In the genomic region with DNA sequence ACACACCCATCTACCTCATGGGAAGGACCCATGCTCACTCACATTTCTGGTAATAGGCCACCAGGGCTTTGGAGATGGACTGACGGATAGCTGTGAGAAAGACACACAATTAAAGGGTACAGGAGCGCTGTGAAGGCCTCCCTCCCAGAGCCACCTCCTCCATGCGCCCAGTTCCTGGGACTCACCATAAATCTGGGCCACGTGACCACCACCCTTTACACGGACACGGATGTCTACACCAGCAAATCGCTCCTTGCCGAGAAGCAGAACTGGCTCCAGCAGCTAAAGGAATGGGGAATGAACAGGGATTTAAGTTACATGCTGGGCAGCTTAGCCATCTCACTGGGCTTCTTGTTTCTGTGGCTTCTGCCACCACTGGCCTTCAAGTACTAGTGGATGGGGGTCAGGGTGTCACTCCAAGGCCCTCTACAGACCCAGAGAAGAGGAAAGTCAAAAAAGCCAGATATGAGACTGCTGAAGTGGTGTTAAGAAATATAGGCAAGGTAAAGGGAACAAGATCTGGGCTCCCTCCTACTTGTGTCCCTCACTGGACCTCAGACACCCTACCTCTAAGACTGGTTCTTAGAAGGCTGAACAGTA, we compare ENCODE assay signal across 10 cellular contexts. TPM values are rescaled to one million over a fixed set of nuclear protein-coding genes. Genes with fewer than 3 reads are reported as not detected.
DNase-seq lines count a peak whose midpoint lies in the region; ATAC-seq, FAIRE-seq and TF ChIP-seq lines count a peak whose summit lies in the region.
"Had no signal": no experiment of that assay in that cellular context is flagged by ENCODE, and none has a peak within 500 bp of the region (broad histone marks: within the 10 kb centered on the region; RNA-seq: fewer than 3 reads in every experiment).

No MANE protein-coding gene starts in this region.

- TF ChIP-seq RAD21 in GM12878 (IDR thresholded peaks at IDR 0.05; ENCODE audit: insufficient read depth, low read depth, low read length) = no peak

- H3K9me3 Mint-ChIP-seq in CD4-positive, alpha-beta memory T cell = peaks cover 0 to 5% (median 0%) of the 10 kb centered on the region in 8 donors
- H3K9me3 Mint-ChIP-seq in IgD-negative memory B cell = no peaks in the 10 kb centered on the region
- H3K9me3 Mint-ChIP-seq in natural killer cell = no peaks in the 10 kb centered on the region

- in situ Hi-C loops in GM12878 (cut with MboI) = no loop called here

- no peak for ATAC-seq in GM12878
- no peak for ATAC-seq in natural killer cell

- peak overlapping the region; percentile 81 for H3K4me2 ChIP-seq in GM12878 (ENCODE audit: control insufficient read depth, insufficient read depth)

- H3K4me3 ChIP-seq in CD4-positive, alpha-beta memory T cell (ENCODE audit: low read length in 2 of 2) = no peak overlapping the region
- H3K4me3 ChIP-seq in GM12878 = peak overlapping the region; percentile 97
- H3K4me3 ChIP-seq: cardiac muscle cell had no signal

- H3K36me3 ChIP-seq in CD4-positive, alpha-beta memory T cell (ENCODE audit: insufficient read depth, low read length) = peaks cover 24% of the 10 kb centered on the region
- peaks cover 10 to 15% of the 10 kb centered on the region in 2 experiments for H3K36me3 ChIP-seq in GM12878 (ENCODE audit: control insufficient read depth in 2 of 2, insufficient read depth in 2 of 2, low read length in 1 of 2)

- intact Hi-C loops in CD4-positive, alpha-beta memory T cell (cut with micrococcal nuclease) = no loop called here
- intact Hi-C loops in GM12878 (cut with micrococcal nuclease; ENCODE audit: unreplicated experiment) = no loop called here
- intact Hi-C loops in natural killer cell (cut with micrococcal nuclease) = no loop called here

- SMC1A ChIA-PET in GM12878 (lab: Charles Lee; ENCODE audit: uncharacterized antibody, unreplicated experiment) = interaction anchor here (1.3 to 1.5 kb wide), 3 partner anchors 8 to 99 kb away, joined by 3 to 5 read pairs (median 3); a partner anchor contains a TSS

- DNase-seq in CD4-positive, alpha-beta memory T cell = peak in 1 of 5 donors; percentile 24
- DNase-seq in GM12878 (ENCODE audit: low read depth, low spot score) (no peak), natural killer cell (no peak), GM10248 (ENCODE audit: extremely low spot score) (no peak), NCI-H1694 (lab: John Stamatoyannopoulos, UW) (no peak), kidney tubule cell (ENCODE audit: low spot score) (no peak)
- no peak for DNase-seq in stimulated activated CD4-positive, alpha-beta T cell treated with anti-CD3 and anti-CD28 coated beads, Interleukin-4, amount 100 ng/mL, for 24 hours
- DNase-seq: stimulated activated naive CD4-positive, alpha-beta T cell treated with Interleukin-2 at 50 U/mL for 16 hours had no signal

- H4K20me1 ChIP-seq in GM12878 (ENCODE audit: control insufficient read depth, insufficient read depth) = no peaks in the 10 kb centered on the region; the same call in 1 of the 2 replicates

- peak overlapping the region; percentile 97 for H3K9ac ChIP-seq in GM12878 (ENCODE audit: control insufficient read depth, insufficient read depth, low read length)

- 96% methylated on average over 8 of the region's 8 CpGs for WGBS in GM12878 (ENCODE audit: insufficient coverage, insufficient replicate concordance, low lambda C conversion rate, missing lambda C conversion rate)

- H3K79me2 ChIP-seq in GM12878 (ENCODE audit: control insufficient read depth, insufficient read depth, low read length) = peaks cover 36% of the 10 kb centered on the region

- TF ChIP-seq CTCF in GM12878 (IDR thresholded peaks at IDR 0.05 in 2 of 3, conservative IDR thresholded peaks at IDR 0.05 in 1 of 3; ENCODE audit: control insufficient read depth in 2 of 3, extremely low read depth in 1 of 3, insufficient read depth in 1 of 3, low read depth in 3 of 3, low read length in 3 of 3) = no peak
- no peak for TF ChIP-seq CTCF in natural killer cell (IDR thresholded peaks at IDR 0.05)
- TF ChIP-seq CTCF in GM10248 (IDR thresholded peaks at IDR 0.05; ENCODE audit: control extremely low read depth, extremely low read depth, low read depth, missing control alignments) = no peak

- CTCF ChIA-PET in CD4-positive, alpha-beta memory T cell (lab: Charles Lee; ENCODE audit: partially characterized antibody) = interaction anchor here (0.6 to 2.7 kb wide), 2 partner anchors 36 to 114 kb away, joined by 4 to 9 read pairs; no protein-coding TSS in a partner anchor
- CTCF ChIA-PET in GM12878 (lab: Yijun Ruan, JAX) (interaction anchor here (0.7 to 1.7 kb wide), 5 partner anchors 19 to 443 kb away, joined by 3 read pairs; a partner anchor contains a TSS), GM10248 (lab: Yijun Ruan, JAX) (interaction anchor here (1.0 to 1.8 kb wide), 5 partner anchors 10 to 37 kb away, joined by 3 to 6 read pairs (median 4); a partner anchor contains a TSS)

- POLR2A ChIA-PET in CD4-positive, alpha-beta memory T cell (lab: Charles Lee; ENCODE audit: partially characterized antibody) = interaction anchor here (0.6 to 6.4 kb wide), 15 partner anchors 10 to 98 kb away, joined by 3 to 153 read pairs (median 3); a partner anchor contains a TSS
- POLR2A ChIA-PET in GM12878 (lab: Charles Lee) = interaction anchor here (0.9 to 1.1 kb wide), 2 partner anchors 18 to 37 kb away, joined by 3 to 8 read pairs; no protein-coding TSS in a partner anchor
- POLR2A ChIA-PET in GM10248 (lab: Yijun Ruan, JAX) = interaction anchor here (0.7 to 1.8 kb wide), 4 partner anchors 11 to 545 kb away, joined by 4 to 7 read pairs (median 6); a partner anchor contains a TSS

- H3K36me3 Mint-ChIP-seq in CD4-positive, alpha-beta memory T cell = peaks cover 29 to 49% of the 10 kb centered on the region in 2 donors
- peaks cover 6% of the 10 kb centered on the region for H3K36me3 Mint-ChIP-seq in IgD-negative memory B cell
- H3K36me3 Mint-ChIP-seq in natural killer cell = peaks cover 13% of the 10 kb centered on the region

- RAD21 ChIA-PET in GM12878 (lab: Charles Lee; ENCODE audit: unreplicated experiment) = no interaction called here

- H3K27me3 Mint-ChIP-seq in CD4-positive, alpha-beta memory T cell = peaks cover 0 to 1% of the 10 kb centered on the region in 2 donors
- H3K27me3 Mint-ChIP-seq in IgD-negative memory B cell = no peaks in the 10 kb centered on the region
- H3K27me3 Mint-ChIP-seq in natural killer cell (ENCODE audit: low read depth in 2 of 2) = no peaks in the 10 kb centered on the region

- no peak for FAIRE-seq in GM12878 (lab: Jason Lieb, UNC)

- H3K4me3 Mint-ChIP-seq in CD4-positive, alpha-beta memory T cell = peak overlapping the region in 7 of 8 donors; percentile 30 to 100 (median 67)
- H3K4me3 Mint-ChIP-seq in IgD-negative memory B cell = peak overlapping the region in 3 of 4 donors; percentile 33 to 100 (median 84)
- H3K4me3 Mint-ChIP-seq in natural killer cell = peak overlapping the region; percentile 35

- no TSS peak for BruUV-seq in GM12878 (replicated peaks; lab: Mats Ljungman, UMichigan)

- H3K27me3 ChIP-seq in CD4-positive, alpha-beta memory T cell (ENCODE audit: insufficient read depth, low read length) = no peaks in the 10 kb centered on the region
- no peaks in the 10 kb centered on the region for H3K27me3 ChIP-seq in GM12878 (replicated peaks in 1 of 2; ENCODE audit: control insufficient read depth in 2 of 2, insufficient read depth in 2 of 2, low read length in 1 of 2)
- H3K27me3 ChIP-seq: cardiac muscle cell had no signal

- H3K27ac Mint-ChIP-seq in CD4-positive, alpha-beta memory T cell = peak overlapping the region; percentile 68 to 100 (median 99)
- H3K27ac Mint-ChIP-seq in IgD-negative memory B cell = peak overlapping the region; percentile 63 to 94 (median 91)
- peak overlapping the region; percentile 62 to 98 for H3K27ac Mint-ChIP-seq in natural killer cell

- peaks cover 43% of the 10 kb centered on the region for H3K4me1 ChIP-seq in CD4-positive, alpha-beta memory T cell (ENCODE audit: insufficient read depth, low read length)
- H3K4me1 ChIP-seq in GM12878 (ENCODE audit: control insufficient read depth, insufficient read depth, low read length) = peaks cover 36% of the 10 kb centered on the region

- peaks cover 30 to 59% (median 44%) of the 10 kb centered on the region in 4 donors for H3K4me1 Mint-ChIP-seq in CD4-positive, alpha-beta memory T cell
- peaks cover 25 to 30% (median 27%) of the 10 kb centered on the region in 3 donors for H3K4me1 Mint-ChIP-seq in IgD-negative memory B cell
- H3K4me1 Mint-ChIP-seq in natural killer cell = peaks cover 27 to 36% of the 10 kb centered on the region in 2 donors

- H2AFZ ChIP-seq in GM12878 (ENCODE audit: control insufficient read depth, low read depth, low read length) = no peak overlapping the region

- peak overlapping the region; percentile 90 for H3K27ac ChIP-seq in CD4-positive, alpha-beta memory T cell (ENCODE audit: low read depth, low read length)
- H3K27ac ChIP-seq in GM12878 (ENCODE audit: control insufficient read depth, insufficient read depth) = no peak overlapping the region
- H3K27ac ChIP-seq: cardiac muscle cell had no signal

- TF ChIP-seq EP300 in GM12878 (IDR thresholded peaks at IDR 0.05; ENCODE audit: borderline replicate concordance in 1 of 2, control insufficient read depth in 1 of 2, low read depth in 2 of 2, low read length in 2 of 2) = no peak

- no peaks in the 10 kb centered on the region for H3K9me3 ChIP-seq in CD4-positive, alpha-beta memory T cell (ENCODE audit: control insufficient read depth in 1 of 2, low read length in 2 of 2)
- H3K9me3 ChIP-seq in GM12878 (replicated peaks; ENCODE audit: control insufficient read depth, insufficient read depth, low read length) = no peaks in the 10 kb centered on the region

- peak; percentile 38; the same call in 1 of the 2 replicates for TF ChIP-seq POLR2A in GM12878 (IDR thresholded peaks at IDR 0.05; ENCODE audit: low read depth, low read length)

RNA-seq across cellular contexts. Expression of a gene that starts 2.2 kb away (rescaled TPM):
- total RNA-seq in CD4-positive, alpha-beta memory T cell = 1,000 to 10,000 TPM; 4,061 to 4,227 TPM
- polyA plus RNA-seq in CD4-positive, alpha-beta memory T cell = 1,000 to 10,000 TPM; 1,590 to 2,052 TPM
- polyA plus RNA-seq in IgD-negative memory B cell (2,255 TPM), GM12878 (2011; rRNA removed) (1,202 and 1,881 TPM in 2 replicates), GM12878 (2014; fragmentation: Illumina TruSeq; extraction: Trizol) (1,250 and 2,410 TPM in 2 replicates), GM12878 (2014; fragmentation: Nextera tagmentation; extraction: Ambion mirVana) (1,000 to 10,000 TPM; 3,810 to 4,177 TPM), GM12878 (2014; rRNA removed) (4,404 and 4,810 TPM in 2 replicates), GM12878 (2016; fragmentation: Nextera tagmentation; extraction: Ambion mirVana) (1,000 to 10,000 TPM; 1,821 to 1,829 TPM)
- total RNA-seq in GM12878 (2013; cell fraction: nucleolus; rRNA removed) = 10.8 and 16.1 TPM in 2 replicates
- total RNA-seq in GM12878 (2014; rRNA removed) (1,897 and 2,276 TPM in 2 replicates), GM12878 (2014; rRNA removed; fragmentation: Illumina TruSeq; extraction: Trizol) (144 and 148 TPM in 2 replicates), GM12878 (2021) (3,603 and 3,713 TPM in 2 replicates), natural killer cell (1,000 to 10,000 TPM; 1,227 to 1,543 (median 1,399) TPM)
- polyA plus RNA-seq in GM12878 (2011; ENCODE audit: low read depth) = 5,627 TPM
- polyA plus RNA-seq in GM12878 (2011; cell fraction: cytosol; rRNA removed) = 7,530 and 7,949 TPM in 2 replicates
- polyA plus RNA-seq in GM12878 (2011; cell fraction: nucleus; rRNA removed) = 2,024 and 2,282 TPM in 2 replicates
- 5,175 and 6,218 TPM in 2 replicates for polyA plus RNA-seq in GM12878 (2012)
- 1,788 and 3,301 TPM in 2 replicates for polyA minus RNA-seq in GM12878 (2011; rRNA and poly(A)+ RNA removed)
- 1,375 and 1,377 TPM in 2 replicates for polyA minus RNA-seq in GM12878 (2011; cell fraction: cytosol; rRNA and poly(A)+ RNA removed)
- 333 and 402 TPM in 2 replicates for polyA minus RNA-seq in GM12878 (2011; cell fraction: nucleus; rRNA and poly(A)+ RNA removed)

RNA-seq across cellular contexts. Expression of a gene that starts 11.8 kb away (rescaled TPM):
- total RNA-seq in CD4-positive, alpha-beta memory T cell = 100 to 1,000 TPM; 234 to 236 TPM
- polyA plus RNA-seq in CD4-positive, alpha-beta memory T cell = 100 to 1,000 TPM in 1 of 2 donors, 10 to 100 TPM in 1; 47.4 to 111 TPM
- polyA plus RNA-seq in IgD-negative memory B cell (111 TPM), GM12878 (2011; rRNA removed) (43.2 and 64.5 TPM in 2 replicates), GM12878 (2014; fragmentation: Illumina TruSeq; extraction: Trizol) (58.7 and 88.1 TPM in 2 replicates), GM12878 (2014; fragmentation: Nextera tagmentation; extraction: Ambion mirVana) (10 to 100 TPM; 27.2 to 75.0 TPM), GM12878 (2014; rRNA removed) (79.1 and 87.0 TPM in 2 replicates), GM12878 (2016; fragmentation: Nextera tagmentation; extraction: Ambion mirVana) (100 to 1,000 TPM; 188 to 194 TPM)
- total RNA-seq in GM12878 (2013; cell fraction: nucleolus; rRNA removed) = 120 and 136 TPM in 2 replicates
- total RNA-seq in GM12878 (2014; rRNA removed) (87.8 and 93.6 TPM in 2 replicates), GM12878 (2014; rRNA removed; fragmentation: Illumina TruSeq; extraction: Trizol) (48.9 and 51.5 TPM in 2 replicates), GM12878 (2021) (119 and 138 TPM in 2 replicates), natural killer cell (100 to 1,000 TPM; 228 to 256 (median 230) TPM)
- 145 TPM for polyA plus RNA-seq in GM12878 (2011; ENCODE audit: low read depth)
- 78.1 and 85.9 TPM in 2 replicates for polyA plus RNA-seq in GM12878 (2011; cell fraction: cytosol; rRNA removed)
- polyA plus RNA-seq in GM12878 (2011; cell fraction: nucleus; rRNA removed) = 277 and 358 TPM in 2 replicates
- 121 and 139 TPM in 2 replicates for polyA plus RNA-seq in GM12878 (2012)
- 63.9 and 89.8 TPM in 2 replicates for polyA minus RNA-seq in GM12878 (2011; rRNA and poly(A)+ RNA removed)
- 38.8 and 43.0 TPM in 2 replicates for polyA minus RNA-seq in GM12878 (2011; cell fraction: cytosol; rRNA and poly(A)+ RNA removed)
- polyA minus RNA-seq in GM12878 (2011; cell fraction: nucleus; rRNA and poly(A)+ RNA removed) = 42.1 and 76.8 TPM in 2 replicates

RNA-seq across cellular contexts. Expression of a gene that starts 21.1 kb away (rescaled TPM):
- total RNA-seq in CD4-positive, alpha-beta memory T cell = 10 to 100 TPM; 12.1 to 17.0 TPM
- 1 to 10 TPM; 1.4 to 5.1 TPM for polyA plus RNA-seq in CD4-positive, alpha-beta memory T cell
- polyA plus RNA-seq in IgD-negative memory B cell = 6.5 TPM
- total RNA-seq in GM12878 (2013; cell fraction: nucleolus; rRNA removed) = 49.8 and 54.8 TPM in 2 replicates
- total RNA-seq in GM12878 (2014; rRNA removed) = 13.4 and 18.1 TPM in 2 replicates
- total RNA-seq in GM12878 (2014; rRNA removed; fragmentation: Illumina TruSeq; extraction: Trizol) = 12.1 and 13.6 TPM in 2 replicates
- total RNA-seq in GM12878 (2021) = 56.6 and 62.5 TPM in 2 replicates
- polyA plus RNA-seq in GM12878 (2011; ENCODE audit: low read depth) = 10.5 TPM
- polyA plus RNA-seq in GM12878 (2011; rRNA removed) = 6.3 and 10.4 TPM in 2 replicates
- 8.8 and 23.4 TPM in 2 replicates for polyA plus RNA-seq in GM12878 (2011; cell fraction: cytosol; rRNA removed)
- 78.6 and 96.3 TPM in 2 replicates for polyA plus RNA-seq in GM12878 (2011; cell fraction: nucleus; rRNA removed)
- 29.4 and 34.1 TPM in 2 replicates for polyA plus RNA-seq in GM12878 (2012)
- 17.1 and 114 TPM in 2 replicates for polyA plus RNA-seq in GM12878 (2014; fragmentation: Illumina TruSeq; extraction: Trizol)
- polyA plus RNA-seq in GM12878 (2014; fragmentation: Nextera tagmentation; extraction: Ambion mirVana) = 1 to 10 TPM; 3.0 to 7.2 TPM
- 25.2 and 31.8 TPM in 2 replicates for polyA plus RNA-seq in GM12878 (2014; rRNA removed)
- 10 to 100 TPM; 17.3 to 18.1 TPM for polyA plus RNA-seq in GM12878 (2016; fragmentation: Nextera tagmentation; extraction: Ambion mirVana)
- polyA minus RNA-seq in GM12878 (2011; rRNA and poly(A)+ RNA removed) = 5.9 and 32.7 TPM in 2 replicates
- polyA minus RNA-seq in GM12878 (2011; cell fraction: cytosol; rRNA and poly(A)+ RNA removed) = 13.9 and 15.4 TPM in 2 replicates
- 20.4 and 29.4 TPM in 2 replicates for polyA minus RNA-seq in GM12878 (2011; cell fraction: nucleus; rRNA and poly(A)+ RNA removed)
- total RNA-seq in natural killer cell = 100 to 1,000 TPM in 1 of 3 donors, 10 to 100 TPM in 2; 70.2 to 129 (median 80.7) TPM

RNA-seq across cellular contexts. Expression of a gene that starts 26.9 kb away (rescaled TPM):
- 100 to 1,000 TPM; 151 to 152 TPM for total RNA-seq in CD4-positive, alpha-beta memory T cell
- 100 to 1,000 TPM; 164 to 191 TPM for polyA plus RNA-seq in CD4-positive, alpha-beta memory T cell
- polyA plus RNA-seq in IgD-negative memory B cell (579 TPM), GM12878 (2011; rRNA removed) (2.9 and 5.3 TPM in 2 replicates), GM12878 (2014; fragmentation: Illumina TruSeq; extraction: Trizol) (24.3 and 30.2 TPM in 2 replicates), GM12878 (2014; fragmentation: Nextera tagmentation; extraction: Ambion mirVana) (1 to 10 TPM; 5.3 to 7.8 TPM), GM12878 (2014; rRNA removed) (31.3 and 31.6 TPM in 2 replicates), GM12878 (2016; fragmentation: Nextera tagmentation; extraction: Ambion mirVana) (10 to 100 TPM; 39.7 to 43.7 TPM)
- total RNA-seq in GM12878 (2013; cell fraction: nucleolus; rRNA removed) = 55.8 and 57.7 TPM in 2 replicates
- total RNA-seq in GM12878 (2014; rRNA removed) (10.1 and 11.9 TPM in 2 replicates), GM12878 (2014; rRNA removed; fragmentation: Illumina TruSeq; extraction: Trizol) (10.0 and 10.1 TPM in 2 replicates), GM12878 (2021) (50.1 and 55.0 TPM in 2 replicates), natural killer cell (1,000 to 10,000 TPM; 1,232 to 2,074 (median 1,769) TPM)
- polyA plus RNA-seq in GM12878 (2011; ENCODE audit: low read depth) = 10.7 TPM
- polyA plus RNA-seq in GM12878 (2011; cell fraction: cytosol; rRNA removed) = 8.8 and 14.3 TPM in 2 replicates
- polyA plus RNA-seq in GM12878 (2011; cell fraction: nucleus; rRNA removed) = 74.9 and 76.1 TPM in 2 replicates
- 39.8 and 73.1 TPM in 2 replicates for polyA plus RNA-seq in GM12878 (2012)
- polyA minus RNA-seq in GM12878 (2011; rRNA and poly(A)+ RNA removed) = 3.7 and 10.3 TPM in 2 replicates
- 30.7 and 36.4 TPM in 2 replicates for polyA minus RNA-seq in GM12878 (2011; cell fraction: cytosol; rRNA and poly(A)+ RNA removed)
- 64.4 and 90.9 TPM in 2 replicates for polyA minus RNA-seq in GM12878 (2011; cell fraction: nucleus; rRNA and poly(A)+ RNA removed)

RNA-seq across cellular contexts. Expression of a gene that starts 42.4 kb away (rescaled TPM):
- 10 to 100 TPM; 43.1 to 51.3 TPM for total RNA-seq in CD4-positive, alpha-beta memory T cell
- 10 to 100 TPM; 50.6 to 59.8 TPM for polyA plus RNA-seq in CD4-positive, alpha-beta memory T cell
- 68.7 TPM for polyA plus RNA-seq in IgD-negative memory B cell
- 12.2 and 14.2 TPM in 2 replicates for total RNA-seq in GM12878 (2013; cell fraction: nucleolus; rRNA removed)
- total RNA-seq in GM12878 (2014; rRNA removed) = 22.6 and 22.7 TPM in 2 replicates
- 12.8 and 14.5 TPM in 2 replicates for total RNA-seq in GM12878 (2014; rRNA removed; fragmentation: Illumina TruSeq; extraction: Trizol)
- total RNA-seq in GM12878 (2021) = 26.2 and 28.0 TPM in 2 replicates
- 9.9 TPM for polyA plus RNA-seq in GM12878 (2011; ENCODE audit: low read depth)
- polyA plus RNA-seq in GM12878 (2011; rRNA removed) = 13.9 and 19.5 TPM in 2 replicates
- polyA plus RNA-seq in GM12878 (2011; cell fraction: cytosol; rRNA removed) = 32.6 and 34.4 TPM in 2 replicates
- polyA plus RNA-seq in GM12878 (2011; cell fraction: nucleus; rRNA removed) = 14.1 and 18.7 TPM in 2 replicates
- 15.5 and 16.8 TPM in 2 replicates for polyA plus RNA-seq in GM12878 (2012)
- 16.7 and 23.0 TPM in 2 replicates for polyA plus RNA-seq in GM12878 (2014; fragmentation: Illumina TruSeq; extraction: Trizol)
- 1 to 10 TPM; 3.2 to 5.1 TPM for polyA plus RNA-seq in GM12878 (2014; fragmentation: Nextera tagmentation; extraction: Ambion mirVana)
- 24.4 and 26.4 TPM in 2 replicates for polyA plus RNA-seq in GM12878 (2014; rRNA removed)
- 10 to 100 TPM; 31.9 to 36.6 TPM for polyA plus RNA-seq in GM12878 (2016; fragmentation: Nextera tagmentation; extraction: Ambion mirVana)
- polyA minus RNA-seq in GM12878 (2011; rRNA and poly(A)+ RNA removed) = 19.4 and 20.9 TPM in 2 replicates
- polyA minus RNA-seq in GM12878 (2011; cell fraction: cytosol; rRNA and poly(A)+ RNA removed) = 5.5 and 8.7 TPM in 2 replicates
- 18.6 and 27.7 TPM in 2 replicates for polyA minus RNA-seq in GM12878 (2011; cell fraction: nucleus; rRNA and poly(A)+ RNA removed)
- total RNA-seq in natural killer cell = 10 to 100 TPM; 37.5 to 49.1 (median 45.9) TPM
